Comparison of ENCODE assay signal across 16 cellular contexts in the genomic region with DNA sequence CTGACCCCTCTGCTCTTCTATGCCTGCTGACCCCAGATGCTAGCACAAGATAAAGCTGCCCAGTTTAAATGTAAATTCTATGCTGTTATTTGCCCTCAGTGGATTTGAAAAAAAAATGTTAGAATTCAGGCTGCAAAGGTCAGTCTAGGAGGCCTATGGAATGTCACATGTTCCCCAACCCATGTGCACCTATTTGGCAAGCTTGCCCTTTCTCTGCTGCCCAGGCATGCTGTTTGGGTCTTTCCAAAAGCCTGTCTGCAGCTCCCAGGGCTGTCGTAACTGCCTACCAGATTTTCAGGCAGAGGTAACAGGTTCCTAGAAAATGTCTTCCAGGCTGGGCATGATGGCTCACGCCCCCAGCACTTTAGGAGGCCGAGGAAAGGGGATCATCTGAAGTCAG.
DNase-seq lines count a peak whose midpoint lies in the region; ATAC-seq and TF ChIP-seq lines count a peak whose summit lies in the region.
"Had no signal": no experiment of that assay in that cellular context is flagged by ENCODE, and none has a peak within 500 bp of the region (broad histone marks: within the 10 kb centered on the region; RNA-seq: fewer than 3 reads in every experiment).

No MANE protein-coding gene starts in this region.

- peaks cover 10% of the 10 kb centered on the region for H3K27me3 Mint-ChIP-seq in central memory CD8-positive, alpha-beta T cell

- H3K23ac ChIP-seq in neuronal stem cell (ENCODE audit: low read depth, low read length, poor library complexity), result no peak overlapping the region

- H3K9me3 Mint-ChIP-seq in central memory CD8-positive, alpha-beta T cell, result no peaks in the 10 kb centered on the region
- H3K9me3 Mint-ChIP-seq: CD4-positive, alpha-beta memory T cell had no signal

- no peak overlapping the region for H2BK15ac ChIP-seq in neuronal stem cell (ENCODE audit: low read length)

- no peak overlapping the region for H3K27ac ChIP-seq in right lobe of liver
- no peak overlapping the region for H3K27ac ChIP-seq in neuronal stem cell (replicated peaks; ENCODE audit: low read length)
- H3K27ac ChIP-seq: A549, C4-2B had no signal

- H3K79me1 ChIP-seq in neuronal stem cell (ENCODE audit: low read depth, low read length), result no peaks in the 10 kb centered on the region

- H3K9me3 ChIP-seq in right lobe of liver, result no peaks in the 10 kb centered on the region
- H3K9me3 ChIP-seq in neuronal stem cell (replicated peaks in 1 of 2; ENCODE audit: control insufficient read depth in 2 of 2, insufficient read depth in 1 of 2, low read depth in 1 of 2, low read length in 2 of 2), result no peaks in the 10 kb centered on the region
- H3K9me3 ChIP-seq: A549, BE2C, Caco-2 had no signal

- peaks cover 16% of the 10 kb centered on the region for H3K4me1 Mint-ChIP-seq in central memory CD8-positive, alpha-beta T cell

- peaks cover 2% of the 10 kb centered on the region for H3K36me3 Mint-ChIP-seq in central memory CD8-positive, alpha-beta T cell (ENCODE audit: insufficient read depth)
- H3K36me3 Mint-ChIP-seq: CD4-positive, alpha-beta memory T cell had no signal

- no peak overlapping the region for H3K9ac ChIP-seq in neuronal stem cell (ENCODE audit: low read depth, low read length, poor library complexity)

- no peak overlapping the region for H2BK120ac ChIP-seq in neuronal stem cell (ENCODE audit: low read depth, low read length)

- peak overlapping the region; percentile 65 for H3K27ac Mint-ChIP-seq in central memory CD8-positive, alpha-beta T cell (ENCODE audit: low read depth)
- H3K27ac Mint-ChIP-seq: CD4-positive, alpha-beta memory T cell; HFFc6 had no signal

- H4K91ac ChIP-seq in neuronal stem cell (ENCODE audit: low read depth, low read length, poor library complexity), result no peak overlapping the region

- no peak overlapping the region for H3K14ac ChIP-seq in neuronal stem cell (ENCODE audit: low read length)

- intact Hi-C loops in right lobe of liver (cut with DNase I), result no loop called here

- no peak for TF ChIP-seq CTCF in right lobe of liver (IDR thresholded peaks at IDR 0.05)

- TF ChIP-seq POLR2A in right lobe of liver (IDR thresholded peaks at IDR 0.05), result no peak

- no peak overlapping the region for H2BK5ac ChIP-seq in neuronal stem cell (ENCODE audit: low read length)

- H3K4me1 ChIP-seq in right lobe of liver, result peaks cover 0 to 15% (median under 1%) of the 10 kb centered on the region in 4 donors
- H3K4me1 ChIP-seq in neuronal stem cell (ENCODE audit: control insufficient read depth in 2 of 2, insufficient read depth in 1 of 2, low read depth in 1 of 2, low read length in 2 of 2), result no peaks in the 10 kb centered on the region
- H3K4me1 ChIP-seq: A549, BE2C, Caco-2 had no signal

- no peak overlapping the region for H2BK12ac ChIP-seq in neuronal stem cell (ENCODE audit: low read length)

- H3K36me3 ChIP-seq in right lobe of liver (no peaks in the 10 kb centered on the region), neuronal stem cell (replicated peaks in 1 of 2; ENCODE audit: control insufficient read depth in 2 of 2, insufficient read depth in 2 of 2, low read length in 2 of 2) (no peaks in the 10 kb centered on the region)
- H3K36me3 ChIP-seq: BE2C had no signal

- DNase-seq in central memory CD8-positive, alpha-beta T cell (ENCODE audit: low spot score in 2 of 2), result no peak
- DNase-seq in right lobe of liver (peak in 1 of 3 donors; percentile 79), neuronal stem cell (ENCODE audit: low spot score) (no peak), NCI-H2081 (lab: John Stamatoyannopoulos, UW) (no peak), COR-L47 (lab: John Stamatoyannopoulos, UW) (no peak), HuH-7.5 (ENCODE audit: low spot score) (no peak)
- DNase-seq: BE2C; Caco-2; CD4-positive, alpha-beta memory T cell; DND-41; GDM1; HCEC 1CT; HFFc6 had no signal

- no peak overlapping the region for H3K4me2 ChIP-seq in neuronal stem cell (ENCODE audit: insufficient read depth, low read length, poor library complexity, severe bottlenecking)
- H3K4me2 ChIP-seq: A549 had no signal

- H3K4me3 ChIP-seq in right lobe of liver, result no peak overlapping the region
- no peak overlapping the region for H3K4me3 ChIP-seq in neuronal stem cell (ENCODE audit: low read length in 2 of 2)
- H3K4me3 ChIP-seq: A549 had no signal

- ATAC-seq in central memory CD8-positive, alpha-beta T cell (replicated peaks; ENCODE audit: extremely low read depth, poor library complexity, severe bottlenecking), result no peak
- peak in 3 of 4 donors; percentile 83 to 88 (median 87) for ATAC-seq in right lobe of liver
- ATAC-seq in HG03159 (IDR thresholded peaks at IDR 0.05; ENCODE audit: unreplicated experiment), result no peak
- ATAC-seq: A549 had no signal

- H2AFZ ChIP-seq in neuronal stem cell (ENCODE audit: low read length), result peak overlapping the region; percentile 53

- no peak overlapping the region for H2AK5ac ChIP-seq in neuronal stem cell (ENCODE audit: low read depth, low read length)

- H3K27me3 ChIP-seq in right lobe of liver, result no peaks in the 10 kb centered on the region
- H3K27me3 ChIP-seq in neuronal stem cell (ENCODE audit: control insufficient read depth in 3 of 3, insufficient read depth in 3 of 3, low read depth in 1 of 3, low read length in 3 of 3), result no peaks in the 10 kb centered on the region
- H3K27me3 ChIP-seq: BE2C had no signal

- WGBS in right lobe of liver (ENCODE audit: insufficient coverage, low coverage, low lambda C conversion rate, missing lambda C conversion rate), result no CpG with 5 or more reads among the region's 3 CpGs
- no CpG with 5 or more reads among the region's 3 CpGs for WGBS in neuronal stem cell (ENCODE audit: extremely low coverage in 2 of 2, insufficient read length in 2 of 2, insufficient replicate concordance in 1 of 2), 2 donors

- no peak overlapping the region for H4K8ac ChIP-seq in neuronal stem cell (ENCODE audit: low read depth, low read length)

- H3K18ac ChIP-seq in neuronal stem cell (ENCODE audit: low read length), result no peak overlapping the region

- H3K4me3 Mint-ChIP-seq in central memory CD8-positive, alpha-beta T cell, result no peak overlapping the region
- H3K4me3 Mint-ChIP-seq: CD4-positive, alpha-beta memory T cell; HFFc6 had no signal

- H3K4ac ChIP-seq in neuronal stem cell (ENCODE audit: low read length), result no peak overlapping the region

Comparison
In these comparisons a context has a peak if more than half of its experiments do, and no peak if none do; other contexts are left out.
1. ATAC-seq: peak in right lobe of liver (3 of 4); none in central memory CD8-positive, alpha-beta T cell (single experiment) and HG03159 (single experiment).